Comparison of ENCODE assay signal across 1 cellular context in genomic region chr4:127782275-127783025, GRCh38.
A peak's percentile ranks its signal among the peaks of the same experiment; 100 is the strongest.
TF ChIP-seq lines count a peak whose summit lies in the region.

Gene HSPA4L (plus strand): TSS chr4:127782322. CDS start chr4:127782551, 229 bp downstream.

TF ChIP-seq in HEK293, 187 proteins besides CTCF, POLR2A, EP300 and RAD21 (continued from another document and continues in another):
- TF ChIP-seq ZNF518A (tag by site-specific recombination; conservative IDR thresholded peaks at IDR 0.05; ENCODE audit: low read depth) = no peak
- no peak for TF ChIP-seq ZSCAN5A (tag by site-specific recombination; IDR thresholded peaks at IDR 0.05)
- TF ChIP-seq ZNF391 (tag by site-specific recombination; IDR thresholded peaks at IDR 0.05; ENCODE audit: borderline replicate concordance, low read depth) = no peak
- TF ChIP-seq ZBTB49 (tag by site-specific recombination; IDR thresholded peaks at IDR 0.05; ENCODE audit: low read depth) = no peak
- peak; percentile 15; the same call in 1 of the 2 replicates for TF ChIP-seq PATZ1 (tag by site-specific recombination; IDR thresholded peaks at IDR 0.05)
- no peak for TF ChIP-seq ZNF266 (tag by site-specific recombination; IDR thresholded peaks at IDR 0.05; ENCODE audit: low read depth)
- TF ChIP-seq ZNF629 (tag by site-specific recombination; IDR thresholded peaks at IDR 0.05) = no peak
- TF ChIP-seq ZNF645 (tag by site-specific recombination; IDR thresholded peaks at IDR 0.05) = no peak
- TF ChIP-seq ZFP69B (tag by site-specific recombination; IDR thresholded peaks at IDR 0.05) = peak; percentile 66; the same call in 1 of the 2 replicates
- TF ChIP-seq ZBTB48 (tag by site-specific recombination; IDR thresholded peaks at IDR 0.05) = peak; percentile 89
- TF ChIP-seq ZNF366 (tag by site-specific recombination; conservative IDR thresholded peaks at IDR 0.05) = no peak
- TF ChIP-seq ZNF121 (tag by site-specific recombination; IDR thresholded peaks at IDR 0.05) = no peak
- TF ChIP-seq ZNF350 (tag by site-specific recombination; IDR thresholded peaks at IDR 0.05) = no peak
- 0 out of 2 replicates have a peak, but pooled peaks have one; percentile 15 for TF ChIP-seq PBX3 (CRISPR knock-in tag; IDR thresholded peaks at IDR 0.05)
- TF ChIP-seq ZNF223 (tag by site-specific recombination; IDR thresholded peaks at IDR 0.05) = peak; percentile 68; the same call in 1 of the 2 replicates
- TF ChIP-seq ZNF626 (tag by site-specific recombination; IDR thresholded peaks at IDR 0.05) = no peak
- 0 out of 2 replicates have a peak, but pooled peaks have one; percentile 6 for TF ChIP-seq ZNF623 (tag by site-specific recombination; IDR thresholded peaks at IDR 0.05)
- no peak for TF ChIP-seq ZSCAN16 (tag by site-specific recombination; IDR thresholded peaks at IDR 0.05)
- peak; percentile 76 for TF ChIP-seq HIC1 (tag by site-specific recombination; IDR thresholded peaks at IDR 0.05)
- TF ChIP-seq ZNF174 (tag by site-specific recombination; IDR thresholded peaks at IDR 0.05) = no peak
- TF ChIP-seq ZBTB11 (tag by site-specific recombination; conservative IDR thresholded peaks at IDR 0.05; ENCODE audit: low read depth) = no peak; the same call in 1 of the 2 replicates
- TF ChIP-seq TSHZ1 (tag by site-specific recombination; IDR thresholded peaks at IDR 0.05; ENCODE audit: borderline replicate concordance) = no peak
- TF ChIP-seq ZNF362 (tag by site-specific recombination; IDR thresholded peaks at IDR 0.05) = no peak
- no peak for TF ChIP-seq ZNF239 (tag by site-specific recombination; IDR thresholded peaks at IDR 0.05)
- TF ChIP-seq ZNF354C (tag by site-specific recombination; IDR thresholded peaks at IDR 0.05; ENCODE audit: borderline replicate concordance, low read depth) = no peak
- TF ChIP-seq KLF1 (tag by site-specific recombination; IDR thresholded peaks at IDR 0.05) = no peak
- TF ChIP-seq OVOL3 (tag by site-specific recombination; IDR thresholded peaks at IDR 0.05) = no peak
- TF ChIP-seq ZNF175 (tag by site-specific recombination; IDR thresholded peaks at IDR 0.05) = no peak
- peak; percentile 76 for TF ChIP-seq ZNF561 (tag by site-specific recombination; IDR thresholded peaks at IDR 0.05; ENCODE audit: borderline replicate concordance)
